In the genomic region with DNA sequence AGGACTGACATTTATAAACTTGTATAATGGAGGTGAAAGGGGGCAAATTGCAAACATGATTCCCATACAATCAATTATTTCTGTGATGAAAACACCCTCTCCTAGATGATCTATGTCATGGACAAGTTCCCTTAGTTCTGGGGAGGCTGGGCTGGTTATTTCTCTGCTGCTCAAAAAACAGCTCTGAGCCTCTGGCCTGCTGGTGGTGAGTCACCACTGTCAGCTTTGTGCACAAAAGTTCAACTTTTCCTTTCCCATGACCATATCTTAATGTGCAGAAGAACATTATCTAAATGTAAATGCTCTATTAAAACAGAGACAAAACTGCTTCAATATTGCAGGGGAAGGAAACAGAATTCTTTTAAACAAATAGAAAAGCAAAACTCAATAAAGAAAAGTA, we compare ENCODE assay signal across 17 cellular contexts.
DNase-seq lines count a peak whose midpoint lies in the region; ATAC-seq, FAIRE-seq and TF ChIP-seq lines count a peak whose summit lies in the region.
"Had no signal": no experiment of that assay in that cellular context is flagged by ENCODE, and none has a peak within 500 bp of the region (broad histone marks: within the 10 kb centered on the region; RNA-seq: fewer than 3 reads in every experiment).

No MANE protein-coding gene starts in this region.

- H3K4me3 ChIP-seq in MG63, result no peak overlapping the region
- H3K4me3 ChIP-seq in K562, result no peak overlapping the region
- H3K4me3 ChIP-seq in neural progenitor cell, result no peak overlapping the region
- H3K4me3 ChIP-seq: PC-9, sigmoid colon had no signal

- TF ChIP-seq CTCF in K562 (IDR thresholded peaks at IDR 0.05 in 2 of 3, conservative IDR thresholded peaks at IDR 0.05 in 1 of 3; ENCODE audit: insufficient read depth in 2 of 3, low read depth in 1 of 3, low read length in 3 of 3), result no peak
- TF ChIP-seq CTCF in neural progenitor cell (IDR thresholded peaks at IDR 0.05), result no peak
- no peak for TF ChIP-seq CTCF in type B pancreatic cell (conservative IDR thresholded peaks at IDR 0.05)

- H3K9me3 ChIP-seq in MG63, result no peaks in the 10 kb centered on the region
- H3K9me3 ChIP-seq in K562 (replicated peaks; ENCODE audit: control insufficient read depth, insufficient read depth, low read depth, low read length), result no peaks in the 10 kb centered on the region
- no peaks in the 10 kb centered on the region for H3K9me3 ChIP-seq in neural progenitor cell (ENCODE audit: low read depth)
- H3K9me3 ChIP-seq: sigmoid colon had no signal

- H3K36me3 Mint-ChIP-seq in neural progenitor cell (no peaks in the 10 kb centered on the region), type B pancreatic cell (no peaks in the 10 kb centered on the region)
- H3K36me3 Mint-ChIP-seq: CD8-positive, alpha-beta T cell; natural killer cell had no signal

- H3K9ac ChIP-seq in K562 (ENCODE audit: insufficient read depth in 1 of 2, low read depth in 2 of 2, low read length in 2 of 2), result no peak overlapping the region
- no peak overlapping the region for H3K9ac ChIP-seq in neural progenitor cell

- H3K27ac Mint-ChIP-seq in neural progenitor cell (no peak overlapping the region), type B pancreatic cell (no peak overlapping the region)
- H3K27ac Mint-ChIP-seq: CD8-positive, alpha-beta T cell; natural killer cell had no signal

- in situ Hi-C loops in K562 (cut with MboI), result no loop called here

- no peaks in the 10 kb centered on the region for H3F3A ChIP-seq in neural progenitor cell (ENCODE audit: low read depth)

- no peak overlapping the region for H3K27ac ChIP-seq in K562 (ENCODE audit: extremely low read depth, low read depth, low read length)
- no peak overlapping the region for H3K27ac ChIP-seq in neural progenitor cell
- H3K27ac ChIP-seq: PC-9, sigmoid colon had no signal

- intact Hi-C loops in K562 (cut with micrococcal nuclease), result no loop called here

- DNase-seq in EH (ENCODE audit: low read depth) (peak; percentile 72), MG63 (peak; percentile 45), K562 (ENCODE audit: extremely low read depth in 1 of 4, low spot score in 3 of 4) (no peak), islet precursor cell (peak; percentile 60), urothelium cell line (ENCODE audit: low spot score) (no peak), neural progenitor cell (ENCODE audit: low spot score) (no peak), type B pancreatic cell (ENCODE audit: extremely low spot score, unreplicated experiment) (no peak)
- DNase-seq: activated gamma-delta T cell; CD8-positive, alpha-beta T cell; kidney glomerular epithelial cell; natural killer cell; NCI-H1105; NCI-H446; PC-9; sigmoid colon had no signal

- CTCF ChIA-PET in K562 (lab: Yijun Ruan, JAX; ENCODE audit: low intra/inter-chr PET ratio), result no interaction called here

- H3K4me3 Mint-ChIP-seq in neural progenitor cell, result no peak overlapping the region
- H3K4me3 Mint-ChIP-seq in type B pancreatic cell, result no peak overlapping the region
- H3K4me3 Mint-ChIP-seq: CD8-positive, alpha-beta T cell; natural killer cell had no signal

- no peak for TF ChIP-seq POLR2A in K562 (conservative IDR thresholded peaks at IDR 0.05)

- H3K27me3 Mint-ChIP-seq in neural progenitor cell (ENCODE audit: insufficient read depth, low read depth) (peaks cover 2% of the 10 kb centered on the region), type B pancreatic cell (no peaks in the 10 kb centered on the region)

- H3K36me3 ChIP-seq in MG63 (no peaks in the 10 kb centered on the region), K562 (ENCODE audit: control insufficient read depth, insufficient read depth, low read length) (no peaks in the 10 kb centered on the region), neural progenitor cell (no peaks in the 10 kb centered on the region)
- H3K36me3 ChIP-seq: sigmoid colon had no signal

- H3K79me2 ChIP-seq in K562 (ENCODE audit: control insufficient read depth, insufficient read depth, low read length) (no peaks in the 10 kb centered on the region), neural progenitor cell (ENCODE audit: low read depth) (no peaks in the 10 kb centered on the region)

- H3K27me3 ChIP-seq in MG63, result no peaks in the 10 kb centered on the region
- no peaks in the 10 kb centered on the region for H3K27me3 ChIP-seq in K562 (ENCODE audit: control insufficient read depth in 2 of 2, insufficient read depth in 2 of 2, low read length in 2 of 2)
- H3K27me3 ChIP-seq in neural progenitor cell, result no peaks in the 10 kb centered on the region
- H3K27me3 ChIP-seq: sigmoid colon had no signal

- no peak for FAIRE-seq in K562 (lab: Jason Lieb, UNC)
- no peak for FAIRE-seq in urothelium cell line (lab: Jason Lieb, UNC)
- FAIRE-seq: colon had no signal

- TF ChIP-seq EP300 in K562 (IDR thresholded peaks at IDR 0.05; ENCODE audit: low read length), result no peak

- H3K9me3 Mint-ChIP-seq in neural progenitor cell (no peaks in the 10 kb centered on the region), type B pancreatic cell (no peaks in the 10 kb centered on the region)
- H3K9me3 Mint-ChIP-seq: CD8-positive, alpha-beta T cell; natural killer cell had no signal

- no peak for ATAC-seq in K562
- no peak for ATAC-seq in GM21529 (IDR thresholded peaks at IDR 0.05; ENCODE audit: unreplicated experiment)
- ATAC-seq: CD8-positive, alpha-beta T cell; natural killer cell had no signal

- H2AFZ ChIP-seq in K562 (ENCODE audit: low read depth, low read length) (no peak overlapping the region), neural progenitor cell (replicated peaks) (no peak overlapping the region)
- H2AFZ ChIP-seq: PC-9 had no signal

- H4K20me1 ChIP-seq in K562 (replicated peaks; ENCODE audit: control insufficient read depth, insufficient read depth, low read length) (no peaks in the 10 kb centered on the region), neural progenitor cell (ENCODE audit: low read depth) (no peaks in the 10 kb centered on the region)

- TF ChIP-seq RAD21 in K562 (CRISPR knock-in tag; conservative IDR thresholded peaks at IDR 0.05 in 1 of 2, IDR thresholded peaks at IDR 0.05 in 1 of 2), result no peak

- H3K4me1 Mint-ChIP-seq in neural progenitor cell, result peaks cover 10% of the 10 kb centered on the region
- H3K4me1 Mint-ChIP-seq in type B pancreatic cell (ENCODE audit: unreplicated experiment), result peaks cover 59% of the 10 kb centered on the region
- H3K4me1 Mint-ChIP-seq: natural killer cell had no signal

- POLR2A ChIA-PET in K562 (lab: Yijun Ruan, JAX), result no interaction called here

- H3K9me1 ChIP-seq in K562 (ENCODE audit: control insufficient read depth, insufficient read depth, low read length), result no peaks in the 10 kb centered on the region

- H3K4me1 ChIP-seq in K562 (replicated peaks in 1 of 2; ENCODE audit: control insufficient read depth in 2 of 2, insufficient read depth in 2 of 2, low read length in 2 of 2), result no peaks in the 10 kb centered on the region
- no peaks in the 10 kb centered on the region for H3K4me1 ChIP-seq in neural progenitor cell

- BruUV-seq in K562 (replicated peaks; lab: Mats Ljungman, UMichigan), result no TSS peak

- no peak overlapping the region for H3K4me2 ChIP-seq in K562 (ENCODE audit: insufficient read depth, low read length)
- H3K4me2 ChIP-seq in neural progenitor cell, result no peak overlapping the region
- H3K4me2 ChIP-seq: PC-9 had no signal

TF ChIP-seq in K562, 482 proteins besides CTCF, POLR2A, EP300 and RAD21 (continues in another document):
- TF ChIP-seq JUND (IDR thresholded peaks at IDR 0.05; ENCODE audit: borderline replicate concordance, low read depth, low read length) (no peak), JUND (tag; IDR thresholded peaks at IDR 0.05; ENCODE audit: borderline replicate concordance, low read depth, low read length) (peak; percentile 55; the same call in 1 of the 3 replicates), FOSL1 (tag; conservative IDR thresholded peaks at IDR 0.05) (peak; percentile 81), ZNF354B (CRISPR knock-in tag; IDR thresholded peaks at IDR 0.05) (no peak), MED1 (CRISPR knock-in tag; IDR thresholded peaks at IDR 0.05; ENCODE audit: borderline replicate concordance) (no peak), AFF1 (IDR thresholded peaks at IDR 0.05; ENCODE audit: low read depth in 1 of 2, partially characterized antibody in 2 of 2) (no peak)
- TF ChIP-seq, protein P1, sequence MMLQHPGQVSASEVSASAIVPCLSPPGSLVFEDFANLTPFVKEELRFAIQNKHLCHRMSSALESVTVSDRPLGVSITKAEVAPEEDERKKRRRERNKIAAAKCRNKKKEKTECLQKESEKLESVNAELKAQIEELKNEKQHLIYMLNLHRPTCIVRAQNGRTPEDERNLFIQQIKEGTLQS (IDR thresholded peaks at IDR 0.05), result peak; percentile 26; the same call in 1 of the 2 replicates
- TF ChIP-seq, protein P1 (CRISPR knock-in tag; conservative IDR thresholded peaks at IDR 0.05), result no peak

Comparison
In these comparisons a context has a peak if more than half of its experiments do, and no peak if none do; other contexts are left out.
1. DNase-seq: peak in EH (single experiment), MG63 (single experiment) and islet precursor cell (single experiment); none in K562 (0 of 4), urothelium cell line (single experiment), neural progenitor cell (single experiment) and type B pancreatic cell (single experiment).